13 cellular contexts compared by ENCODE assay signal in genomic region chr22:38292694-38293093, GRCh38. TPM values are rescaled to one million over a fixed set of nuclear protein-coding genes. Genes with fewer than 3 reads are reported as not detected.
A peak's percentile ranks its signal among the peaks of the same experiment; 100 is the strongest.
DNase-seq lines count a peak whose midpoint lies in the region; ATAC-seq and TF ChIP-seq lines count a peak whose summit lies in the region.
"Had no signal": no experiment of that assay in that cellular context is flagged by ENCODE, and none has a peak within 500 bp of the region (broad histone marks: within the 10 kb centered on the region; RNA-seq: fewer than 3 reads in every experiment).

No MANE protein-coding gene starts in this region.

- ATAC-seq in upper lobe of right lung (peak; percentile 6), HG03196 (IDR thresholded peaks at IDR 0.05; ENCODE audit: unreplicated experiment) (no peak)
- ATAC-seq: activated naive CD4-positive, alpha-beta T cell treated with anti-CD3 and anti-CD28 coated beads, Interleukin-2, amount 50 U/mL, for 72 hours had no signal

- H3K27me3 ChIP-seq in osteoblast (ENCODE audit: insufficient read depth, low read length) (no peaks in the 10 kb centered on the region), upper lobe of right lung (no peaks in the 10 kb centered on the region)

- H3K27me3 Mint-ChIP-seq in activated CD4-positive, alpha-beta T cell treated with anti-CD3 and anti-CD28 coated beads, Interleukin-2, amount 10 ng/mL, durations not matched to agents 7 days and 5 days, result no peaks in the 10 kb centered on the region
- H3K27me3 Mint-ChIP-seq: progenitor cell of endocrine pancreas had no signal

- H3K79me2 ChIP-seq in osteoblast (ENCODE audit: insufficient read depth, low read length), result peaks cover 48% of the 10 kb centered on the region

- no peak overlapping the region for H3K4me2 ChIP-seq in osteoblast (ENCODE audit: insufficient read depth, low read length)

- H3K4me1 ChIP-seq in osteoblast (ENCODE audit: insufficient read depth, low read length), result peaks cover 5% of the 10 kb centered on the region
- no peaks in the 10 kb centered on the region for H3K4me1 ChIP-seq in upper lobe of right lung

- H3K4me1 Mint-ChIP-seq in activated CD4-positive, alpha-beta T cell treated with anti-CD3 and anti-CD28 coated beads, Interleukin-2, amount 10 ng/mL, durations not matched to agents 7 days and 5 days, result no peaks in the 10 kb centered on the region

- no peak for DNase-seq in activated CD4-positive, alpha-beta T cell treated with anti-CD3 and anti-CD28 coated beads, Interleukin-2, amount 10 ng/mL, durations not matched to agents 7 days and 5 days
- DNase-seq in activated CD4-positive, alpha-beta T cell treated with anti-CD3 and anti-CD28 coated beads, Interleukin-2, amount 50 U/mL, for 1 hour, result no peak
- DNase-seq in fibroblast of pulmonary artery (ENCODE audit: low read depth) (peak; percentile 75), osteoblast (ENCODE audit: insufficient read length, low spot score, missing footprints) (peak; percentile 69), upper lobe of right lung (no peak), posterior cingulate gyrus (no peak), epidermal melanocyte (ENCODE audit: insufficient read length, low spot score) (no peak)
- DNase-seq: GF-D8, NCI-H2081 treated with DMSO at 0.1 percent for 48 hours, NCI-H748 treated with DMSO at 0.1 percent for 48 hours had no signal

- no peak overlapping the region for H2AFZ ChIP-seq in osteoblast (ENCODE audit: low read length)

- CTCF ChIA-PET in activated CD4-positive, alpha-beta T cell treated with anti-CD3 and anti-CD28 coated beads, Interleukin-2, amount 10 ng/mL, durations not matched to agents 7 days and 5 days (lab: Charles Lee), result interaction anchor here (0.6 to 1.3 kb wide), 2 partner anchors 20 to 32 kb away, joined by 3 read pairs; no protein-coding TSS in a partner anchor

- no peaks in the 10 kb centered on the region for H3K9me3 ChIP-seq in osteoblast (ENCODE audit: low read depth, low read length)
- H3K9me3 ChIP-seq in upper lobe of right lung, result no peaks in the 10 kb centered on the region

- H3K27ac ChIP-seq in osteoblast (ENCODE audit: low read depth, low read length) (peak overlapping the region; percentile 48), upper lobe of right lung (no peak overlapping the region)

- peaks cover 39% of the 10 kb centered on the region for H4K20me1 ChIP-seq in osteoblast (ENCODE audit: insufficient read depth, low read length)

- H3K9me3 Mint-ChIP-seq in activated CD4-positive, alpha-beta T cell treated with anti-CD3 and anti-CD28 coated beads, Interleukin-2, amount 10 ng/mL, durations not matched to agents 7 days and 5 days, result no peaks in the 10 kb centered on the region
- H3K9me3 Mint-ChIP-seq: activated naive CD4-positive, alpha-beta T cell treated with anti-CD3 and anti-CD28 coated beads, Interleukin-2, amount 50 U/mL, for 72 hours had no signal

- no peak overlapping the region for H3K4me3 Mint-ChIP-seq in activated CD4-positive, alpha-beta T cell treated with anti-CD3 and anti-CD28 coated beads, Interleukin-2, amount 10 ng/mL, durations not matched to agents 7 days and 5 days

- peak overlapping the region; percentile 31 for H3K27ac Mint-ChIP-seq in activated CD4-positive, alpha-beta T cell treated with anti-CD3 and anti-CD28 coated beads, Interleukin-2, amount 10 ng/mL, durations not matched to agents 7 days and 5 days

- no peak overlapping the region for H3K4me3 ChIP-seq in fibroblast of pulmonary artery (replicated peaks; ENCODE audit: low read depth, low read length)
- H3K4me3 ChIP-seq in osteoblast (ENCODE audit: insufficient read depth, low read length), result no peak overlapping the region
- no peak overlapping the region for H3K4me3 ChIP-seq in upper lobe of right lung

- TF ChIP-seq CTCF in fibroblast of pulmonary artery (IDR thresholded peaks at IDR 0.05; ENCODE audit: low read length, missing control alignments) (no peak), osteoblast (IDR thresholded peaks at IDR 0.05; ENCODE audit: extremely low read depth, low read depth, low read length) (no peak), upper lobe of right lung (IDR thresholded peaks at IDR 0.05) (no peak)

- POLR2A ChIA-PET in activated CD4-positive, alpha-beta T cell treated with anti-CD3 and anti-CD28 coated beads, Interleukin-2, amount 10 ng/mL, durations not matched to agents 7 days and 5 days (lab: Charles Lee), result no interaction called here

- peaks cover 91% of the 10 kb centered on the region for H3K36me3 ChIP-seq in osteoblast (ENCODE audit: insufficient read depth, low read length)
- peaks cover 60% of the 10 kb centered on the region for H3K36me3 ChIP-seq in upper lobe of right lung

- peaks cover 5% of the 10 kb centered on the region for H3K36me3 Mint-ChIP-seq in activated CD4-positive, alpha-beta T cell treated with anti-CD3 and anti-CD28 coated beads, Interleukin-2, amount 10 ng/mL, durations not matched to agents 7 days and 5 days (ENCODE audit: low read depth)
- H3K36me3 Mint-ChIP-seq: activated naive CD4-positive, alpha-beta T cell treated with anti-CD3 and anti-CD28 coated beads, Interleukin-2, amount 50 U/mL, for 72 hours had no signal

- intact Hi-C loops in upper lobe of right lung (cut with DNase I) (no loop called here), posterior cingulate gyrus (cut with DNase I) (no loop called here)

RNA-seq across cellular contexts. Expression of gene TMEM184B, which starts 19.9 kb away (rescaled TPM):
- total RNA-seq in activated CD4-positive, alpha-beta T cell treated with anti-CD3 and anti-CD28 coated beads, Interleukin-2, amount 10 ng/mL, durations not matched to agents 7 days and 5 days, result 10 to 100 TPM; 33.8 to 34.5 TPM
- total RNA-seq in osteoblast, result 29.8 and 30.0 TPM in 2 replicates
- total RNA-seq in upper lobe of right lung, result 79.2 TPM

RNA-seq across cellular contexts. Expression of gene CSNK1E, which starts 24.5 kb away (rescaled TPM):
- 10 to 100 TPM; 74.3 to 81.3 TPM for total RNA-seq in activated CD4-positive, alpha-beta T cell treated with anti-CD3 and anti-CD28 coated beads, Interleukin-2, amount 10 ng/mL, durations not matched to agents 7 days and 5 days
- 142 and 152 TPM in 2 replicates for total RNA-seq in osteoblast
- total RNA-seq in upper lobe of right lung, result 115 TPM

Comparison
In these comparisons a context has a peak if more than half of its experiments do, and no peak if none do; other contexts are left out.
1. DNase-seq: peak in fibroblast of pulmonary artery (single experiment) and osteoblast (single experiment); none in activated CD4-positive, alpha-beta T cell treated with anti-CD3 and anti-CD28 coated beads, Interleukin-2, amount 10 ng/mL, durations not matched to agents 7 days and 5 days (single experiment), activated CD4-positive, alpha-beta T cell treated with anti-CD3 and anti-CD28 coated beads, Interleukin-2, amount 50 U/mL, for 1 hour (single experiment), upper lobe of right lung (single experiment), posterior cingulate gyrus (0 of 10) and epidermal melanocyte (single experiment).